In genomic region chr1:218878369-218878768, GRCh38 we compare ENCODE assay signal across 1 cellular context.
TF ChIP-seq lines count a peak whose summit lies in the region.

No MANE protein-coding gene starts in this region.

TF ChIP-seq in HCT116, 20 proteins besides CTCF, POLR2A, EP300 and RAD21 (continued from another document):
- TF ChIP-seq EZH2phosphoT487 (IDR thresholded peaks at IDR 0.05; ENCODE audit: borderline replicate concordance) (no peak), JUND (IDR thresholded peaks at IDR 0.05) (no peak), ZNF274 (IDR thresholded peaks at IDR 0.05; ENCODE audit: low read depth, low read length) (no peak), EZH2 (IDR thresholded peaks at IDR 0.05) (no peak)
- TF ChIP-seq, protein P1, sequence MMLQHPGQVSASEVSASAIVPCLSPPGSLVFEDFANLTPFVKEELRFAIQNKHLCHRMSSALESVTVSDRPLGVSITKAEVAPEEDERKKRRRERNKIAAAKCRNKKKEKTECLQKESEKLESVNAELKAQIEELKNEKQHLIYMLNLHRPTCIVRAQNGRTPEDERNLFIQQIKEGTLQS (IDR thresholded peaks at IDR 0.05): no peak
- TF ChIP-seq, protein P2, sequence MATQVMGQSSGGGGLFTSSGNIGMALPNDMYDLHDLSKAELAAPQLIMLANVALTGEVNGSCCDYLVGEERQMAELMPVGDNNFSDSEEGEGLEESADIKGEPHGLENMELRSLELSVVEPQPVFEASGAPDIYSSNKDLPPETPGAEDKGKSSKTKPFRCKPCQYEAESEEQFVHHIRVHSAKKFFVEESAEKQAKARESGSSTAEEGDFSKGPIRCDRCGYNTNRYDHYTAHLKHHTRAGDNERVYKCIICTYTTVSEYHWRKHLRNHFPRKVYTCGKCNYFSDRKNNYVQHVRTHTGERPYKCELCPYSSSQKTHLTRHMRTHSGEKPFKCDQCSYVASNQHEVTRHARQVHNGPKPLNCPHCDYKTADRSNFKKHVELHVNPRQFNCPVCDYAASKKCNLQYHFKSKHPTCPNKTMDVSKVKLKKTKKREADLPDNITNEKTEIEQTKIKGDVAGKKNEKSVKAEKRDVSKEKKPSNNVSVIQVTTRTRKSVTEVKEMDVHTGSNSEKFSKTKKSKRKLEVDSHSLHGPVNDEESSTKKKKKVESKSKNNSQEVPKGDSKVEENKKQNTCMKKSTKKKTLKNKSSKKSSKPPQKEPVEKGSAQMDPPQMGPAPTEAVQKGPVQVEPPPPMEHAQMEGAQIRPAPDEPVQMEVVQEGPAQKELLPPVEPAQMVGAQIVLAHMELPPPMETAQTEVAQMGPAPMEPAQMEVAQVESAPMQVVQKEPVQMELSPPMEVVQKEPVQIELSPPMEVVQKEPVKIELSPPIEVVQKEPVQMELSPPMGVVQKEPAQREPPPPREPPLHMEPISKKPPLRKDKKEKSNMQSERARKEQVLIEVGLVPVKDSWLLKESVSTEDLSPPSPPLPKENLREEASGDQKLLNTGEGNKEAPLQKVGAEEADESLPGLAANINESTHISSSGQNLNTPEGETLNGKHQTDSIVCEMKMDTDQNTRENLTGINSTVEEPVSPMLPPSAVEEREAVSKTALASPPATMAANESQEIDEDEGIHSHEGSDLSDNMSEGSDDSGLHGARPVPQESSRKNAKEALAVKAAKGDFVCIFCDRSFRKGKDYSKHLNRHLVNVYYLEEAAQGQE (IDR thresholded peaks at IDR 0.05; ENCODE audit: low read depth): no peak
TF ChIP-seq in HCT116: peak in this region for 0.
